18 cellular contexts compared by ENCODE assay signal in genomic region chr2:95058989-95059601, GRCh38. TPM values are rescaled to one million over a fixed set of nuclear protein-coding genes. Genes with fewer than 3 reads are reported as not detected.
DNase-seq lines count a peak whose midpoint lies in the region; ATAC-seq and TF ChIP-seq lines count a peak whose summit lies in the region.
"Had no signal": no experiment of that assay in that cellular context is flagged by ENCODE, and none has a peak within 500 bp of the region (broad histone marks: within the 10 kb centered on the region; RNA-seq: fewer than 3 reads in every experiment).

No MANE protein-coding gene starts in this region.

- H3K4me3 Mint-ChIP-seq in neural crest cell (no peak overlapping the region), endothelial cell (ENCODE audit: unreplicated experiment) (no peak overlapping the region)
- H3K4me3 Mint-ChIP-seq: naive B cell had no signal

- no peaks in the 10 kb centered on the region for H3K9me3 ChIP-seq in psoas muscle
- H3K9me3 ChIP-seq: colonic mucosa, transverse colon had no signal

- H3K9me3 Mint-ChIP-seq in neural crest cell (no peaks in the 10 kb centered on the region), endothelial cell (ENCODE audit: unreplicated experiment) (no peaks in the 10 kb centered on the region)
- H3K9me3 Mint-ChIP-seq: naive B cell had no signal

- ATAC-seq in esophagus mucosa: peak; percentile 13
- no peak for ATAC-seq in HG02763 (IDR thresholded peaks at IDR 0.05; ENCODE audit: unreplicated experiment)
- ATAC-seq in psoas muscle: no peak

- H3K36me3 Mint-ChIP-seq in neural crest cell (ENCODE audit: low read depth): no peaks in the 10 kb centered on the region
- no peaks in the 10 kb centered on the region for H3K36me3 Mint-ChIP-seq in endothelial cell (ENCODE audit: low read depth, unreplicated experiment)
- H3K36me3 Mint-ChIP-seq: naive B cell had no signal

- peak; percentile 88 for DNase-seq in ACHN
- peak; percentile 48 for DNase-seq in H7
- DNase-seq in neural crest cell (ENCODE audit: low read depth, low spot score): no peak
- DNase-seq in psoas muscle: no peak
- no peak for DNase-seq in HCEC 1CT
- no peak for DNase-seq in endothelial cell (ENCODE audit: low spot score)
- DNase-seq: activated CD4-positive, alpha-beta T cell treated with anti-CD3 and anti-CD28 coated beads for 1 hour; AML-193; colonic mucosa; naive B cell; NCI-H2029 treated with DMSO at 0.1 percent for 48 hours; NCI-H526; stimulated activated CD4-positive, alpha-beta T cell treated with anti-CD3 and anti-CD28 coated beads, Interleukin-2, amount 100 ng/mL, for 48 hours; transverse colon had no signal

- H3K27me3 Mint-ChIP-seq in neural crest cell (ENCODE audit: low read depth) (peaks cover 21% of the 10 kb centered on the region), endothelial cell (ENCODE audit: unreplicated experiment) (peaks cover 12% of the 10 kb centered on the region)

- no peak overlapping the region for H3K27ac ChIP-seq in psoas muscle
- H3K27ac ChIP-seq: colonic mucosa, hepatocyte, transverse colon had no signal

- H3K4me1 ChIP-seq in psoas muscle: no peaks in the 10 kb centered on the region
- H3K4me1 ChIP-seq: colonic mucosa, transverse colon had no signal

- H3K27ac Mint-ChIP-seq in neural crest cell (ENCODE audit: unreplicated experiment) (peak overlapping the region; percentile 87), endothelial cell (ENCODE audit: unreplicated experiment) (no peak overlapping the region)

- H3K36me3 ChIP-seq in H7 (replicated peaks; ENCODE audit: control insufficient read depth, insufficient read depth, low read length) (no peaks in the 10 kb centered on the region), psoas muscle (ENCODE audit: insufficient read depth in 1 of 2, low read depth in 1 of 2) (no peaks in the 10 kb centered on the region)
- H3K36me3 ChIP-seq: colonic mucosa, transverse colon had no signal

- no peaks in the 10 kb centered on the region for H3K27me3 ChIP-seq in H7 (ENCODE audit: control insufficient read depth, insufficient read depth, low read length)
- H3K27me3 ChIP-seq in psoas muscle (ENCODE audit: insufficient read depth in 3 of 3, low read length in 2 of 3): peaks cover 0 to 18% (median 0%) of the 10 kb centered on the region in 3 donors
- H3K27me3 ChIP-seq: colonic mucosa, hepatocyte, transverse colon had no signal

- in situ Hi-C loops in ACHN (cut with HindIII; ENCODE audit: low pct_ligation_motif_present, low pct_unique_long_range_greater_than_20kb, low sequenced_read_pairs): no loop called here

- H3K4me1 Mint-ChIP-seq in neural crest cell (peaks cover 74% of the 10 kb centered on the region), endothelial cell (ENCODE audit: unreplicated experiment) (peaks cover 12% of the 10 kb centered on the region)
- H3K4me1 Mint-ChIP-seq: naive B cell had no signal

- intact Hi-C loops in psoas muscle (cut with DNase I): no loop called here

- TF ChIP-seq CTCF in neural crest cell (conservative IDR thresholded peaks at IDR 0.05): no peak
- TF ChIP-seq CTCF in psoas muscle (IDR thresholded peaks at IDR 0.05): no peak
- TF ChIP-seq CTCF in endothelial cell (IDR thresholded peaks at IDR 0.05; ENCODE audit: unreplicated experiment): no peak

- 61 to 74% (median 68%) methylated on average over 10 to 11 of the region's 11 CpGs for WGBS in psoas muscle, 3 donors

- no peak overlapping the region for H3K4me3 ChIP-seq in H7 (ENCODE audit: insufficient read depth, low read depth, low read length)
- H3K4me3 ChIP-seq in psoas muscle: no peak overlapping the region
- H3K4me3 ChIP-seq: colonic mucosa, hepatocyte, transverse colon had no signal

RNA-seq across cellular contexts. Expression of gene MAL, which starts 33.6 kb away (rescaled TPM):
- total RNA-seq in H7 (2014; rRNA removed; shearing (Covaris generic)): 0.80 TPM in 1 of 2 replicates, not detected in the other
- 382 TPM for total RNA-seq in esophagus mucosa
- 0.48 and 0.65 TPM in 2 replicates for total RNA-seq in neural crest cell
- under 1 TPM in 3 of 4 donors, not detected in 1; 0.53 to 0.92 (median 0.71) TPM for total RNA-seq in psoas muscle
- 1 to 10 TPM in 2 of 3 donors, under 1 TPM in 1; 0.95 to 1.5 (median 1.5) TPM for polyA plus RNA-seq in psoas muscle
- total RNA-seq in endothelial cell (ENCODE audit: unreplicated experiment): not detected
- total RNA-seq: fibroblast of lung had no signal
- polyA plus RNA-seq: fibroblast of lung, hepatocyte had no signal

Comparison
In these comparisons a context has a peak if more than half of its experiments do, and no peak if none do; other contexts are left out.
1. DNase-seq: peak in ACHN (single experiment) and H7 (single experiment); none in neural crest cell (single experiment), psoas muscle (0 of 2), HCEC 1CT (single experiment) and endothelial cell (single experiment).
2. RNA of gene MAL, which starts 33.6 kb away (total RNA-seq): 382 TPM in esophagus mucosa (single experiment); 0.80 TPM in H7, 0.53 to 0.92 TPM in psoas muscle, 0.48 to 0.65 TPM in neural crest cell and not detected in endothelial cell (single experiment); every median in the first group is over 100 times any median in the second.